Comparison of ENCODE assay signal across 17 cellular contexts in genomic region chrX:39675619-39676018, GRCh38.
A peak's percentile ranks its signal among the peaks of the same experiment; 100 is the strongest.
DNase-seq lines count a peak whose midpoint lies in the region; ATAC-seq and TF ChIP-seq lines count a peak whose summit lies in the region.
"Had no signal": no experiment of that assay in that cellular context is flagged by ENCODE, and none has a peak within 500 bp of the region (broad histone marks: within the 10 kb centered on the region; RNA-seq: fewer than 3 reads in every experiment).

No MANE protein-coding gene starts in this region.

- H3K4me3 Mint-ChIP-seq in activated CD8-positive, alpha-beta memory T cell treated with anti-CD3 and anti-CD28 coated beads, Interleukin-2, amount 10 ng/mL, durations not matched to agents 7 days and 5 days, result no peak overlapping the region
- H3K4me3 Mint-ChIP-seq: activated naive CD8-positive, alpha-beta T cell treated with anti-CD3 and anti-CD28 coated beads, Interleukin-2, amount 10 ng/mL, durations not matched to agents 7 days and 5 days; activated T-cell treated with anti-CD3 and anti-CD28 coated beads, Interleukin-2, amount 50 U/mL, for 4 hours had no signal

- H3K27ac Mint-ChIP-seq in activated CD8-positive, alpha-beta memory T cell treated with anti-CD3 and anti-CD28 coated beads, Interleukin-2, amount 10 ng/mL, durations not matched to agents 7 days and 5 days, result no peak overlapping the region
- H3K27ac Mint-ChIP-seq: activated naive CD8-positive, alpha-beta T cell treated with anti-CD3 and anti-CD28 coated beads, Interleukin-2, amount 10 ng/mL, durations not matched to agents 7 days and 5 days had no signal

- H3K27me3 Mint-ChIP-seq in activated CD8-positive, alpha-beta memory T cell treated with anti-CD3 and anti-CD28 coated beads, Interleukin-2, amount 10 ng/mL, durations not matched to agents 7 days and 5 days, result no peaks in the 10 kb centered on the region

- TF ChIP-seq CTCF in mammary epithelial cell (conservative IDR thresholded peaks at IDR 0.05 in 1 of 2, IDR thresholded peaks at IDR 0.05 in 1 of 2; ENCODE audit: extremely low read depth in 1 of 2, insufficient read depth in 1 of 2, low read depth in 1 of 2, low read length in 2 of 2), result no peak

- no TSS peak for BruUV-seq in mammary epithelial cell (replicated peaks; lab: Mats Ljungman, UMichigan)

- DNase-seq in GOT3 (lab: John Stamatoyannopoulos, UW), result peak; percentile 44
- peak; percentile 3 for DNase-seq in mammary epithelial cell
- DNase-seq in left ventricle myocardium superior, result peak; percentile 76
- DNase-seq in MV-4-11 (lab: John Stamatoyannopoulos, UW), result no peak
- DNase-seq in activated CD8-positive, alpha-beta memory T cell treated with anti-CD3 and anti-CD28 coated beads, Interleukin-2, amount 10 ng/mL, durations not matched to agents 7 days and 5 days, result no peak
- no peak for DNase-seq in iPS-NIHi7 (ENCODE audit: extremely low spot score)
- DNase-seq: activated CD4-positive, alpha-beta T cell treated with anti-CD3 and anti-CD28 coated beads, Interleukin-2, amount 50 U/mL, for 48 hours; activated naive CD8-positive, alpha-beta T cell treated with anti-CD3 and anti-CD28 coated beads, Interleukin-2, amount 10 ng/mL, durations not matched to agents 7 days and 5 days; activated T-cell treated with anti-CD3 and anti-CD28 coated beads, Interleukin-2, amount 50 U/mL, for 4 hours; DMS79 treated with DMSO at 0.1 percent for 48 hours; glutamatergic neuron; Kasumi-1; NCI-H1694; NCI-H524 treated with DMSO at 0.1 percent for 48 hours; stimulated activated naive CD4-positive, alpha-beta T cell had no signal

- H3K36me3 Mint-ChIP-seq in activated CD8-positive, alpha-beta memory T cell treated with anti-CD3 and anti-CD28 coated beads, Interleukin-2, amount 10 ng/mL, durations not matched to agents 7 days and 5 days, result no peaks in the 10 kb centered on the region
- H3K36me3 Mint-ChIP-seq: activated naive CD8-positive, alpha-beta T cell treated with anti-CD3 and anti-CD28 coated beads, Interleukin-2, amount 10 ng/mL, durations not matched to agents 7 days and 5 days had no signal

- dilution Hi-C loops in mammary epithelial cell (cut with HindIII; ENCODE audit: low sequenced_read_pairs), result no loop called here

- no peak overlapping the region for H3K4me3 ChIP-seq in mammary epithelial cell (replicated peaks in 1 of 3; ENCODE audit: insufficient read depth in 1 of 3, low read depth in 2 of 3, low read length in 3 of 3)
- H3K4me3 ChIP-seq: BLaER1 treated with 17β-estradiol and CSF1 and Interleukin-3, amounts not matched to agents 10 nM and 100 nM had no signal

- H3K9me3 Mint-ChIP-seq in activated CD8-positive, alpha-beta memory T cell treated with anti-CD3 and anti-CD28 coated beads, Interleukin-2, amount 10 ng/mL, durations not matched to agents 7 days and 5 days (ENCODE audit: low read depth), result no peaks in the 10 kb centered on the region
- H3K9me3 Mint-ChIP-seq: activated T-cell treated with anti-CD3 and anti-CD28 coated beads, Interleukin-2, amount 50 U/mL, for 4 hours had no signal

- CTCF ChIA-PET in mammary epithelial cell (lab: Charles Lee; ENCODE audit: low non-redundant PET), result no interaction called here
- CTCF ChIA-PET in activated CD8-positive, alpha-beta memory T cell treated with anti-CD3 and anti-CD28 coated beads, Interleukin-2, amount 10 ng/mL, durations not matched to agents 7 days and 5 days (lab: Charles Lee), result no interaction called here

- no peaks in the 10 kb centered on the region for H3K36me3 ChIP-seq in mammary epithelial cell (ENCODE audit: insufficient read depth, low read length)
- H3K36me3 ChIP-seq: BLaER1 treated with 17β-estradiol and CSF1 and Interleukin-3, amounts not matched to agents 10 nM and 100 nM had no signal

- H3K27ac ChIP-seq in mammary epithelial cell (ENCODE audit: insufficient read depth, low read depth, low read length), result no peak overlapping the region
- peak overlapping the region; percentile 93 for H3K27ac ChIP-seq in temporal lobe (ENCODE audit: low read depth, low read length)
- H3K27ac ChIP-seq: BLaER1 treated with 17β-estradiol and CSF1 and Interleukin-3, amounts not matched to agents 10 nM and 100 nM had no signal

- no peaks in the 10 kb centered on the region for H3K79me2 ChIP-seq in mammary epithelial cell (ENCODE audit: insufficient read depth, low read length)

- in situ Hi-C loops in mammary epithelial cell (cut with MboI; ENCODE audit: low sequenced_read_pairs in 2 of 2), result no loop called here

- intact Hi-C loops in mammary epithelial cell (cut with micrococcal nuclease), result no loop called here
- intact Hi-C loops in left ventricle myocardium superior (cut with micrococcal nuclease), result no loop called here

- H3K4me2 ChIP-seq in mammary epithelial cell (ENCODE audit: insufficient read depth, low read depth, low read length), result no peak overlapping the region

- peak; percentile 77 for ATAC-seq in left ventricle myocardium superior
- no peak for ATAC-seq in activated CD8-positive, alpha-beta memory T cell treated with anti-CD3 and anti-CD28 coated beads, Interleukin-2, amount 10 ng/mL, durations not matched to agents 7 days and 5 days
- ATAC-seq: activated T-cell treated with anti-CD3 and anti-CD28 coated beads, Interleukin-2, amount 50 U/mL, for 4 hours had no signal

- no peaks in the 10 kb centered on the region for H3K9me3 ChIP-seq in mammary epithelial cell (replicated peaks; ENCODE audit: insufficient read depth, low read length)

- H4K20me1 ChIP-seq in mammary epithelial cell (ENCODE audit: insufficient read depth, low read length), result no peaks in the 10 kb centered on the region
- H4K20me1 ChIP-seq: BLaER1 treated with 17β-estradiol and CSF1 and Interleukin-3, amounts not matched to agents 10 nM and 100 nM had no signal

- no peak overlapping the region for H3K9ac ChIP-seq in mammary epithelial cell (ENCODE audit: insufficient read depth, low read length)
- H3K9ac ChIP-seq: BLaER1 treated with 17β-estradiol and CSF1 and Interleukin-3, amounts not matched to agents 10 nM and 100 nM had no signal

- no peak overlapping the region for H2AFZ ChIP-seq in mammary epithelial cell (ENCODE audit: low read depth, low read length)

- H3K27me3 ChIP-seq in mammary epithelial cell (ENCODE audit: insufficient read depth, low read length), result no peaks in the 10 kb centered on the region
- H3K27me3 ChIP-seq: BLaER1 treated with 17β-estradiol and CSF1 and Interleukin-3, amounts not matched to agents 10 nM and 100 nM had no signal

- no peaks in the 10 kb centered on the region for H3K4me1 Mint-ChIP-seq in activated CD8-positive, alpha-beta memory T cell treated with anti-CD3 and anti-CD28 coated beads, Interleukin-2, amount 10 ng/mL, durations not matched to agents 7 days and 5 days
- H3K4me1 Mint-ChIP-seq: activated naive CD8-positive, alpha-beta T cell treated with anti-CD3 and anti-CD28 coated beads, Interleukin-2, amount 10 ng/mL, durations not matched to agents 7 days and 5 days had no signal

- no peaks in the 10 kb centered on the region for H3K4me1 ChIP-seq in mammary epithelial cell (ENCODE audit: insufficient read depth, low read length)

- 4% methylated on average over 2 of the region's 2 CpGs for WGBS in mammary epithelial cell (ENCODE audit: low coverage, missing lambda C conversion rate)

Comparison
In these comparisons a context has a peak if more than half of its experiments do, and no peak if none do; other contexts are left out.
1. DNase-seq: peak in GOT3 (single experiment), mammary epithelial cell (single experiment) and left ventricle myocardium superior (single experiment); none in MV-4-11 (single experiment), activated CD8-positive, alpha-beta memory T cell treated with anti-CD3 and anti-CD28 coated beads, Interleukin-2, amount 10 ng/mL, durations not matched to agents 7 days and 5 days (single experiment) and iPS-NIHi7 (single experiment).